ENCODE assay signal across 8 cellular contexts in the genomic region with DNA sequence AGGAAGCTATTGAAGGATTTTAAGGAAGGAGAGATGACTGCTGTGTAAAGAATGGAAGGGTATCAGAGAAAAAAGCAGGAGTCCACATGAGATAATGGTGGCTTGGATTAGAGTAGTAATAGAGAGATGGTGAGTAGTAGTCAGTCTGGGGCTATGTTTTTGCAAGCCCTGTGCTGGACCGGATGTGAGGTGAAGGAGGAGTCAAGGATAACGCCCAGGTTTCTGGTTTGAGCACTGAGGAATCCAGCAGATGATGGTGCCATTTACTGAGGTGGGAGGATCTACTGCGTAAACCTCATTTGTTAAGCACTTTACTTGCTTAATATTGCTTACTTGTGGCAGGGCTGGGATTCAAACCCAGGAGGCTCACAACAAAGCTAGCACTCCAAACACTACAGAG. TPM values are rescaled to one million over a fixed set of nuclear protein-coding genes. Genes with fewer than 3 reads are reported as not detected.
DNase-seq lines count a peak whose midpoint lies in the region; ATAC-seq and TF ChIP-seq lines count a peak whose summit lies in the region.

No MANE protein-coding gene starts in this region.

- peaks cover 36% of the 10 kb centered on the region for H4K20me1 ChIP-seq in BLaER1
- H4K20me1 ChIP-seq in Karpas-422 (ENCODE audit: insufficient read depth, low read depth, low read length), result peaks cover 18% of the 10 kb centered on the region

- intact Hi-C loops in natural killer cell (cut with micrococcal nuclease), result no loop called here

- H3K4me3 ChIP-seq in BLaER1, result peak overlapping the region; percentile 97; the same call in 1 of the 2 replicates
- peak overlapping the region; percentile 83 for H3K4me3 ChIP-seq in Karpas-422 (ENCODE audit: low read length)

- no peaks in the 10 kb centered on the region for H3K27me3 ChIP-seq in BLaER1
- H3K27me3 ChIP-seq in Karpas-422 (ENCODE audit: low read length), result no peaks in the 10 kb centered on the region

- H3K4me1 Mint-ChIP-seq in chondrocyte (ENCODE audit: low read depth), result peaks cover 48% of the 10 kb centered on the region
- peaks cover 32 to 42% of the 10 kb centered on the region in 2 donors for H3K4me1 Mint-ChIP-seq in natural killer cell

- no peaks in the 10 kb centered on the region for H3K9me2 ChIP-seq in Karpas-422 (replicated peaks; ENCODE audit: insufficient read depth, low read length)

- H3K27ac Mint-ChIP-seq in chondrocyte (ENCODE audit: unreplicated experiment) (peak overlapping the region; percentile 95), natural killer cell (peak overlapping the region; percentile 74 to 93)

- TF ChIP-seq CTCF in chondrocyte (IDR thresholded peaks at IDR 0.05) (no peak), natural killer cell (IDR thresholded peaks at IDR 0.05) (no peak), GM20000 (IDR thresholded peaks at IDR 0.05; ENCODE audit: extremely low read depth, missing control alignments) (no peak)

- H3K4me1 ChIP-seq in BLaER1, result peaks cover 27% of the 10 kb centered on the region
- peaks cover 24% of the 10 kb centered on the region for H3K4me1 ChIP-seq in Karpas-422 (ENCODE audit: low read length)

- H3K4me3 Mint-ChIP-seq in chondrocyte (ENCODE audit: unreplicated experiment) (peak overlapping the region; percentile 85), natural killer cell (peak overlapping the region; percentile 84)

- H3K36me3 ChIP-seq in BLaER1, result peaks cover 32% of the 10 kb centered on the region
- no peaks in the 10 kb centered on the region for H3K36me3 ChIP-seq in Karpas-422 (ENCODE audit: insufficient read depth, low read length)

- H3K9ac ChIP-seq in BLaER1 (peak overlapping the region; percentile 97; the same call in 1 of the 2 replicates), Karpas-422 (ENCODE audit: low read length) (peak overlapping the region; percentile 96)

- ATAC-seq in natural killer cell, result no peak
- ATAC-seq in GM18867 (IDR thresholded peaks at IDR 0.05; ENCODE audit: unreplicated experiment), result no peak
- no peak for ATAC-seq in HG03135 (IDR thresholded peaks at IDR 0.05; ENCODE audit: unreplicated experiment)

- no peaks in the 10 kb centered on the region for H3K27me3 Mint-ChIP-seq in chondrocyte (ENCODE audit: low read depth)
- no peaks in the 10 kb centered on the region for H3K27me3 Mint-ChIP-seq in natural killer cell (ENCODE audit: low read depth in 2 of 2)

- peaks cover 40% of the 10 kb centered on the region for H3K79me2 ChIP-seq in Karpas-422 (ENCODE audit: low read length)

- H2AFZ ChIP-seq in Karpas-422 (ENCODE audit: low read length), result peak overlapping the region; percentile 46; the same call in 1 of the 2 replicates

- peak; percentile 51 for DNase-seq in Karpas-422
- DNase-seq in chondrocyte (ENCODE audit: low spot score), result no peak
- DNase-seq in natural killer cell, result no peak
- no peak for DNase-seq in GM19238 (ENCODE audit: insufficient read length, low spot score)
- no peak for DNase-seq in GM20000 (ENCODE audit: low spot score)

- peaks cover 3% of the 10 kb centered on the region for H3K36me3 Mint-ChIP-seq in chondrocyte (ENCODE audit: low read depth)
- H3K36me3 Mint-ChIP-seq in natural killer cell, result no peaks in the 10 kb centered on the region

- H3K9me3 ChIP-seq in BLaER1, result no peaks in the 10 kb centered on the region
- H3K9me3 ChIP-seq in Karpas-422 (ENCODE audit: low read length), result no peaks in the 10 kb centered on the region

- H3K9me3 Mint-ChIP-seq in chondrocyte (ENCODE audit: low read depth) (no peaks in the 10 kb centered on the region), natural killer cell (no peaks in the 10 kb centered on the region)

- peak overlapping the region; percentile 97; the same call in 1 of the 2 replicates for H3K27ac ChIP-seq in BLaER1
- H3K27ac ChIP-seq in Karpas-422 (ENCODE audit: low read length), result peak overlapping the region; percentile 43; the same call in 1 of the 2 replicates

- H3K4me2 ChIP-seq in BLaER1 (peak overlapping the region; percentile 86), Karpas-422 (ENCODE audit: low read depth, low read length, poor library complexity, severe bottlenecking) (peak overlapping the region; percentile 93)

RNA-seq across cellular contexts. Expression of gene TIGD6, which starts 1.1 kb away (rescaled TPM):
- total RNA-seq in Karpas-422 (2014; rRNA removed; shearing (Covaris generic); ENCODE audit: low replicate concordance), result 3.9 and 4.3 TPM in 2 replicates
- total RNA-seq in chondrocyte, result 5.3 to 7.4 TPM (median 5.7 TPM) in 3 replicates
- total RNA-seq in natural killer cell, result 1 to 10 TPM; 1.8 to 3.9 (median 2.5) TPM

RNA-seq across cellular contexts. Expression of gene HMGXB3, which starts 1.2 kb away (rescaled TPM):
- 25.0 and 36.7 TPM in 2 replicates for total RNA-seq in Karpas-422 (2014; rRNA removed; shearing (Covaris generic); ENCODE audit: low replicate concordance)
- total RNA-seq in chondrocyte (40.7 to 57.9 TPM (median 44.2 TPM) in 3 replicates), natural killer cell (10 to 100 TPM; 39.0 to 46.5 (median 45.8) TPM)

RNA-seq across cellular contexts. Expression of gene SLC26A2, which starts 38.8 kb away (rescaled TPM):
- total RNA-seq in Karpas-422 (2014; rRNA removed; shearing (Covaris generic); ENCODE audit: low replicate concordance), result 3.9 and 5.4 TPM in 2 replicates
- total RNA-seq in chondrocyte, result 46.8 to 63.2 TPM (median 48.1 TPM) in 3 replicates
- total RNA-seq in natural killer cell, result 10 to 100 TPM in 1 of 3 donors, 1 to 10 TPM in 2; 6.2 to 10.9 (median 8.1) TPM

RNA-seq across cellular contexts. Expression of gene PDE6A, which starts 54.8 kb away (rescaled TPM):
- not detected in 2 replicates for total RNA-seq in Karpas-422 (2014; rRNA removed; shearing (Covaris generic); ENCODE audit: low replicate concordance)
- total RNA-seq in chondrocyte (0.07 to 0.12 TPM (median 0.08 TPM) in 3 replicates), natural killer cell (not detected)
